In genomic region chr18:47863041-47863440, GRCh38 we compare ENCODE assay signal across 22 cellular contexts.
"Had no signal": no experiment of that assay in that cellular context is flagged by ENCODE, and none has a peak within 500 bp of the region (broad histone marks: within the 10 kb centered on the region; RNA-seq: fewer than 3 reads in every experiment).

No MANE protein-coding gene starts in this region.

- H3K9me3 ChIP-seq: neutrophil, SJSA1 had no signal

- H3K36me3 ChIP-seq: ovary had no signal

- H3K4me1 ChIP-seq: upper lobe of right lung had no signal

- H3K27me3 ChIP-seq: neutrophil, ovary, SJSA1, upper lobe of right lung had no signal

- ATAC-seq: activated CD4-positive, alpha-beta T cell treated with anti-CD3 and anti-CD28 coated beads for 36 hours; activated T-helper 17 cell treated with anti-CD3 and anti-CD28 coated beads, Interleukin-2, amount 50 U/mL, for 72 hours; left lobe of liver; sciatic nerve; upper lobe of right lung had no signal

- DNase-seq: activated B cell treated with CpG ODN at 0.5 μM for 24 hours; activated CD4-positive, alpha-beta T cell treated with anti-CD3 and anti-CD28 coated beads for 36 hours; activated CD4-positive, alpha-beta T cell treated with anti-CD3 and anti-CD28 coated beads, Interleukin-2, amount 50 U/mL, for 4 hours; activated CD8-positive, alpha-beta memory T cell treated with anti-CD3 and anti-CD28 coated beads for 24 hours; activated CD8-positive, alpha-beta memory T cell treated with anti-CD3 and anti-CD28 coated beads, Interleukin-2, amount 50 U/mL, for 4 hours; activated naive CD4-positive, alpha-beta T cell treated with Interleukin-2 at 50 U/mL for 16 hours; activated naive CD8-positive, alpha-beta T cell treated with anti-CD3 and anti-CD28 coated beads, Interleukin-2, amount 10 ng/mL, durations not matched to agents 7 days and 5 days; activated T-cell treated with anti-CD3 and anti-CD28 coated beads, Interleukin-2, amount 50 U/mL, for 24 hours; anterior cingulate cortex; caudate nucleus; effector CD8-positive, alpha-beta T cell; kidney; ovary; stimulated activated CD4-positive, alpha-beta T cell treated with anti-CD3 and anti-CD28 coated beads, Interleukin-2, amount 100 ng/mL, for 48 hours; stimulated activated naive CD4-positive, alpha-beta T cell treated with Interleukin-2 at 50 U/mL for 16 hours; T-helper 1 cell; upper lobe of right lung had no signal

- H3K4me3 ChIP-seq: ovary, SJSA1, upper lobe of right lung had no signal

- H3K27ac ChIP-seq: neutrophil, ovary, SJSA1, upper lobe of right lung had no signal
